Comparison of ENCODE assay signal across 8 cellular contexts in genomic region chr22:36156515-36157419, GRCh38. TPM values are rescaled to one million over a fixed set of nuclear protein-coding genes. Genes with fewer than 3 reads are reported as not detected.
DNase-seq lines count a peak whose midpoint lies in the region; ATAC-seq and TF ChIP-seq lines count a peak whose summit lies in the region.

No MANE protein-coding gene starts in this region.

- H3K36me3 ChIP-seq in BLaER1 treated with 17β-estradiol and CSF1 and Interleukin-3, amounts not matched to agents 10 nM and 100 nM: peaks cover 4 to 40% (median 23%) of the 10 kb centered on the region in 11 experiments; a peak in 16 of 22 replicates
- no peaks in the 10 kb centered on the region for H3K36me3 ChIP-seq in MM.1S (replicated peaks; ENCODE audit: insufficient read depth, low read length)

- DNase-seq in MM.1S: peak; percentile 44
- DNase-seq in activated CD8-positive, alpha-beta memory T cell treated with anti-CD3 and anti-CD28 coated beads for 1 hour (ENCODE audit: extremely low read depth in 1 of 2, low read depth in 1 of 2): peak; percentile 48 to 54
- peak; percentile 50 for DNase-seq in ecto neural progenitor cell (ENCODE audit: low spot score)
- DNase-seq in lung microvascular endothelial cell (ENCODE audit: low read depth in 2 of 2): peak; percentile 97 to 98
- peak; percentile 59 to 78 (median 68) for DNase-seq in stimulated activated CD4-positive, alpha-beta T cell treated with anti-CD3 and anti-CD28 coated beads, TNF-alpha, amount 100 ng/mL, for 24 hours (ENCODE audit: low read depth in 3 of 3)
- no peak for DNase-seq in NCI-H1092 (lab: John Stamatoyannopoulos, UW)

- peaks cover 27% of the 10 kb centered on the region for H3F3A ChIP-seq in MM.1S (ENCODE audit: insufficient read depth, low read length)

- H3K9me2 ChIP-seq in MM.1S (replicated peaks; ENCODE audit: insufficient read depth, low read length): no peaks in the 10 kb centered on the region

- H3K4me1 ChIP-seq in BLaER1 treated with 17β-estradiol and CSF1 and Interleukin-3, amounts not matched to agents 10 nM and 100 nM: peaks cover 66 to 82% (median 71%) of the 10 kb centered on the region in 10 experiments
- H3K4me1 ChIP-seq in MM.1S (ENCODE audit: low read length): peaks cover 41% of the 10 kb centered on the region

- H3K9me3 ChIP-seq in BLaER1 treated with 17β-estradiol and CSF1 and Interleukin-3, amounts not matched to agents 10 nM and 100 nM (replicated peaks in 1 of 11): peaks cover 0 to 16% (median 9%) of the 10 kb centered on the region in 11 experiments; a peak in 10 of 22 replicates
- H3K9me3 ChIP-seq in MM.1S (replicated peaks; ENCODE audit: insufficient read depth, low read length): no peaks in the 10 kb centered on the region

- H3K27ac ChIP-seq in BLaER1 treated with 17β-estradiol and CSF1 and Interleukin-3, amounts not matched to agents 10 nM and 100 nM: peak overlapping the region; percentile 80 to 96 (median 91)
- peak overlapping the region; percentile 36; the same call in 1 of the 2 replicates for H3K27ac ChIP-seq in MM.1S (ENCODE audit: low read length)

- peak overlapping the region; percentile 92 to 99 (median 97) for H3K4me2 ChIP-seq in BLaER1 treated with 17β-estradiol and CSF1 and Interleukin-3, amounts not matched to agents 10 nM and 100 nM
- peak overlapping the region; percentile 83 for H3K4me2 ChIP-seq in MM.1S (ENCODE audit: low read depth, low read length)

- H3K27me3 ChIP-seq in BLaER1 treated with 17β-estradiol and CSF1 and Interleukin-3, amounts not matched to agents 10 nM and 100 nM: no peaks in the 10 kb centered on the region
- H3K27me3 ChIP-seq in MM.1S (replicated peaks; ENCODE audit: insufficient read depth, low read length): no peaks in the 10 kb centered on the region

- peaks cover 61% of the 10 kb centered on the region for H3K79me2 ChIP-seq in MM.1S (ENCODE audit: low read length)

- H2AFZ ChIP-seq in MM.1S (ENCODE audit: low read length): no peak overlapping the region

- H3K9ac ChIP-seq in BLaER1 treated with 17β-estradiol and CSF1 and Interleukin-3, amounts not matched to agents 10 nM and 100 nM: peak overlapping the region; percentile 80 to 91 (median 86)
- peak overlapping the region; percentile 37; the same call in 1 of the 2 replicates for H3K9ac ChIP-seq in MM.1S (ENCODE audit: low read length)

- ATAC-seq in HG03520 (IDR thresholded peaks at IDR 0.05; ENCODE audit: unreplicated experiment): no peak

- TF ChIP-seq CTCF in MM.1S (IDR thresholded peaks at IDR 0.05; ENCODE audit: low read length): no peak

- peak overlapping the region; percentile 50 to 75 (median 66) for H3K4me3 ChIP-seq in BLaER1 treated with 17β-estradiol and CSF1 and Interleukin-3, amounts not matched to agents 10 nM and 100 nM
- peak overlapping the region; percentile 38 for H3K4me3 ChIP-seq in MM.1S (ENCODE audit: low read length)

- no peaks in the 10 kb centered on the region for H4K20me1 ChIP-seq in BLaER1 treated with 17β-estradiol and CSF1 and Interleukin-3, amounts not matched to agents 10 nM and 100 nM
- no peaks in the 10 kb centered on the region for H4K20me1 ChIP-seq in MM.1S (ENCODE audit: insufficient read depth, low read length)

RNA-seq across cellular contexts. Expression of gene APOL3, which starts 3.8 kb away (rescaled TPM):
- 95.7 and 176 TPM in 2 replicates for total RNA-seq in lung microvascular endothelial cell

RNA-seq across cellular contexts. Expression of gene APOL4, which starts 44.8 kb away (rescaled TPM):
- total RNA-seq in lung microvascular endothelial cell: 2.0 and 5.0 TPM in 2 replicates
